Comparison of ENCODE assay signal across 19 cellular contexts in the genomic region with DNA sequence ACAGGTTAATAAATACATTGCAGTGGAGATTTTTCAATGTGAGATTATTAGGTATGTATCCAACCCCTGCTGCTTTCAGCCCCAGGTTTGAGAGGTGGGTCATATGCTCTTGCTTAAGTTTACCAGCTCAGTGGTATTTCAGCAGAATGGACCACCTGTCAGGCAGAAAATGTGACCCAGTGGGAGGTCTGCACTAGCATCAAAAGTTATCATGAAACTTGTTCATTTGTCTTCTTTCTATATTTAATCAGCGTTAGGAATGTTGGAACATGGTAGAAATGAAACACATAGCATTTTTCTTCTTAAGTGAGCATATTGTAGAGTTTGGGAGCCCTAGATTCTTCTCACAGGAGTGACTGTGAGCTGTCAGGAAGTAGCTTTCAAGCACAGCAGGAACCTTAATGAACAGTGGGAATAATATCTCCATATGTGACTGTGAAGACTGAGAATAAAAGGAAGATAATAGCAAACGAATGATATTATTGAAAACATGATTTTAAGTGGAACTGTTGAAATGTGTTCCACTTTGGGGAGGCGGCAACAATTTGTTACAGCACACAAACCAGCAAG.
"Had no signal": no experiment of that assay in that cellular context is flagged by ENCODE, and none has a peak within 500 bp of the region (broad histone marks: within the 10 kb centered on the region; RNA-seq: fewer than 3 reads in every experiment).

No MANE protein-coding gene starts in this region.

- H3K27me3 ChIP-seq: heart left ventricle, ovary, right atrium auricular region, sigmoid colon, stomach had no signal

- H3K27ac ChIP-seq: heart left ventricle, ovary, right atrium auricular region, sigmoid colon, skin epidermis, stomach had no signal

- H3K4me3 ChIP-seq: heart left ventricle, lung, ovary, right atrium auricular region, sigmoid colon, skin epidermis, stomach had no signal

- ATAC-seq: esophagus mucosa; heart left ventricle; left colon; left ventricle myocardium superior; naive thymus-derived CD4-positive, alpha-beta T cell had no signal

- H3K36me3 ChIP-seq: heart left ventricle, ovary, right atrium auricular region, sigmoid colon, stomach had no signal

- H3K4me1 ChIP-seq: heart left ventricle, right atrium auricular region, sigmoid colon, stomach had no signal

- H3K9me3 ChIP-seq: ovary, right atrium auricular region, sigmoid colon had no signal

- DNase-seq: effector memory CD4-positive, alpha-beta T cell; heart left ventricle; hippocampal formation; left colon; left ventricle myocardium superior; mesenchymal stem cell; naive thymus-derived CD4-positive, alpha-beta T cell; ovary; sigmoid colon; stimulated activated CD4-positive, alpha-beta T cell treated with anti-CD3 and anti-CD28 coated beads, Interleukin-2, amount 100 ng/mL, for 24 hours; stimulated activated CD4-positive, alpha-beta T cell treated with anti-CD3 and anti-CD28 coated beads, Interleukin-4, amount 100 ng/mL, for 4 hours; stimulated activated naive CD4-positive, alpha-beta T cell; stomach; substantia nigra; trophoblast cell had no signal
